ENCODE assay signal across 8 cellular contexts in the genomic region with DNA sequence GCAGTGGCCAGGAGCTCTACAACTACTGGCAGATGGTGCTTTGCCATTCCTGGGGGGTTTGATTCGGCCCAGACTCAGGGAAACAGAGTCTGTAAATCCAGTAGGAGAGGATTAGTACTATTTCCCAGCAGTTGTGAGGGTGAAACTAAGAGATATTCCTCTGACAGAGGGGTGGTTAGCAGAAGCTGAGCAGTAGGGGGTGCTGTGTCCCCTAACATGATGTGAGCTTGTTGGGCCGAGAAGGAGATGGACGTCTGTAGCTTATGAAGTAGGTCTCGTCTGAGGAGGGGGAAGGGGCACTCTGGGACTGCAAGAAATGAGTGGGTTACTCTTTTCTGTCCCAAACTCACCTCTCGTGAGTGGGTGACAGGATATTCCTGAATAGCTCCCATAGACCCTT.
DNase-seq lines count a peak whose midpoint lies in the region; ATAC-seq, FAIRE-seq and TF ChIP-seq lines count a peak whose summit lies in the region.

No MANE protein-coding gene starts in this region.

- no peak overlapping the region for H3K9ac ChIP-seq in endodermal cell (ENCODE audit: extremely low read depth, low read length, poor library complexity, severe bottlenecking)

- no peak overlapping the region for H3K27ac ChIP-seq in endodermal cell (ENCODE audit: low read depth, low read length)
- H3K27ac ChIP-seq in pancreas: no peak overlapping the region

- H3K27me3 ChIP-seq in endodermal cell (ENCODE audit: control insufficient read depth, insufficient read depth, low read length, poor library complexity, severe bottlenecking) (no peaks in the 10 kb centered on the region), pancreas (no peaks in the 10 kb centered on the region)

- no peak overlapping the region for H3K4me3 Mint-ChIP-seq in endodermal cell
- no peak overlapping the region for H3K4me3 Mint-ChIP-seq in activated CD4-positive, alpha-beta memory T cell treated with anti-CD3 and anti-CD28 coated beads for 36 hours

- intact Hi-C loops in pancreas (cut with DNase I): no loop called here
- intact Hi-C loops in activated CD4-positive, alpha-beta memory T cell treated with anti-CD3 and anti-CD28 coated beads for 36 hours (cut with micrococcal nuclease): no loop called here

- no peaks in the 10 kb centered on the region for H3K36me3 Mint-ChIP-seq in endodermal cell (ENCODE audit: low read depth)
- H3K36me3 Mint-ChIP-seq in activated CD4-positive, alpha-beta memory T cell treated with anti-CD3 and anti-CD28 coated beads for 36 hours: no peaks in the 10 kb centered on the region

- peaks cover 13% of the 10 kb centered on the region for H3K9me3 Mint-ChIP-seq in endodermal cell
- H3K9me3 Mint-ChIP-seq in activated CD4-positive, alpha-beta memory T cell treated with anti-CD3 and anti-CD28 coated beads for 36 hours: peaks cover 10% of the 10 kb centered on the region

- no peaks in the 10 kb centered on the region for H3K27me3 Mint-ChIP-seq in endodermal cell (ENCODE audit: insufficient read depth)
- H3K27me3 Mint-ChIP-seq in activated CD4-positive, alpha-beta memory T cell treated with anti-CD3 and anti-CD28 coated beads for 36 hours: no peaks in the 10 kb centered on the region

- POLR2A ChIA-PET in activated CD4-positive, alpha-beta memory T cell treated with anti-CD3 and anti-CD28 coated beads for 36 hours (lab: Charles Lee): no interaction called here

- peaks cover 8% of the 10 kb centered on the region for H3K4me1 Mint-ChIP-seq in endodermal cell
- no peaks in the 10 kb centered on the region for H3K4me1 Mint-ChIP-seq in activated CD4-positive, alpha-beta memory T cell treated with anti-CD3 and anti-CD28 coated beads for 36 hours (ENCODE audit: low read depth)

- peak; percentile 71 for TF ChIP-seq CTCF in NB4 (IDR thresholded peaks at IDR 0.05; ENCODE audit: low read depth, low read length)
- TF ChIP-seq CTCF in endodermal cell (conservative IDR thresholded peaks at IDR 0.05): peak; percentile 84
- TF ChIP-seq CTCF in pancreas (IDR thresholded peaks at IDR 0.05): peak in 3 of 4 donors; percentile 20 to 46 (median 36)

- CTCF ChIA-PET in activated CD4-positive, alpha-beta memory T cell treated with anti-CD3 and anti-CD28 coated beads for 36 hours (lab: Charles Lee): no interaction called here

- H3K4me3 ChIP-seq in NB4 (ENCODE audit: low read depth, low read length) (no peak overlapping the region), endodermal cell (ENCODE audit: low read length) (no peak overlapping the region), pancreas (no peak overlapping the region)

- peaks cover 10% of the 10 kb centered on the region for H3K9me3 ChIP-seq in endodermal cell (ENCODE audit: control insufficient read depth, low read length)
- no peaks in the 10 kb centered on the region for H3K9me3 ChIP-seq in pancreas

- 39 to 64% methylated on average over 3 to 5 of the region's 5 CpGs for WGBS in endodermal cell (ENCODE audit: insufficient coverage in 1 of 2, insufficient read length in 1 of 2), 2 experiments
- 14 to 23% methylated on average over 5 of the region's 5 CpGs for WGBS in pancreas, 2 donors

- DNase-seq in stimulated activated CD4-positive, alpha-beta T cell treated with anti-CD3 and anti-CD28 coated beads, Interleukin-15, amount 100 ng/mL, for 24 hours: peak; percentile 16
- DNase-seq in stimulated activated CD4-positive, alpha-beta T cell treated with anti-CD3 and anti-CD28 coated beads, Interleukin-4, amount 100 ng/mL, for 24 hours: no peak
- peak; percentile 66 for DNase-seq in NB4 (ENCODE audit: low read depth)
- DNase-seq in endodermal cell: peak; percentile 90
- DNase-seq in pancreas: peak in 4 of 6 donors; percentile 44 to 72 (median 53)
- no peak for DNase-seq in NK-92 (lab: John Stamatoyannopoulos, UW; ENCODE audit: unreplicated experiment)
- no peak for DNase-seq in activated CD4-positive, alpha-beta memory T cell treated with anti-CD3 and anti-CD28 coated beads for 36 hours

- H3K4me1 ChIP-seq in endodermal cell (ENCODE audit: control insufficient read depth, insufficient read depth, low read length): no peaks in the 10 kb centered on the region
- H3K4me1 ChIP-seq in pancreas: no peaks in the 10 kb centered on the region

- H3K36me3 ChIP-seq in endodermal cell (ENCODE audit: control insufficient read depth, insufficient read depth, low read length): no peaks in the 10 kb centered on the region
- no peaks in the 10 kb centered on the region for H3K36me3 ChIP-seq in pancreas

- ATAC-seq in HG02763 (IDR thresholded peaks at IDR 0.05; ENCODE audit: unreplicated experiment): peak; percentile 95
- ATAC-seq in pancreas: peak; percentile 71 to 97 (median 84)

- no peak for TF ChIP-seq POLR2A in NB4 (IDR thresholded peaks at IDR 0.05; ENCODE audit: extremely low read depth, insufficient read length)

- no peak overlapping the region for H3K27ac Mint-ChIP-seq in endodermal cell
- no peak overlapping the region for H3K27ac Mint-ChIP-seq in activated CD4-positive, alpha-beta memory T cell treated with anti-CD3 and anti-CD28 coated beads for 36 hours

- no peak for FAIRE-seq in pancreas (lab: Jason Lieb, UNC)

Comparison
In these comparisons a context has a peak if more than half of its experiments do, and no peak if none do; other contexts are left out.
1. DNase-seq: peak in stimulated activated CD4-positive, alpha-beta T cell treated with anti-CD3 and anti-CD28 coated beads, Interleukin-15, amount 100 ng/mL, for 24 hours (single experiment), NB4 (single experiment), endodermal cell (single experiment) and pancreas (4 of 6); none in stimulated activated CD4-positive, alpha-beta T cell treated with anti-CD3 and anti-CD28 coated beads, Interleukin-4, amount 100 ng/mL, for 24 hours (single experiment), NK-92 (single experiment) and activated CD4-positive, alpha-beta memory T cell treated with anti-CD3 and anti-CD28 coated beads for 36 hours (single experiment).
2. Peak in every context shown above with its lines, with median percentiles within 50 percentile points of each other: CTCF ChIP-seq.